12 cellular contexts compared by ENCODE assay signal in the genomic region with DNA sequence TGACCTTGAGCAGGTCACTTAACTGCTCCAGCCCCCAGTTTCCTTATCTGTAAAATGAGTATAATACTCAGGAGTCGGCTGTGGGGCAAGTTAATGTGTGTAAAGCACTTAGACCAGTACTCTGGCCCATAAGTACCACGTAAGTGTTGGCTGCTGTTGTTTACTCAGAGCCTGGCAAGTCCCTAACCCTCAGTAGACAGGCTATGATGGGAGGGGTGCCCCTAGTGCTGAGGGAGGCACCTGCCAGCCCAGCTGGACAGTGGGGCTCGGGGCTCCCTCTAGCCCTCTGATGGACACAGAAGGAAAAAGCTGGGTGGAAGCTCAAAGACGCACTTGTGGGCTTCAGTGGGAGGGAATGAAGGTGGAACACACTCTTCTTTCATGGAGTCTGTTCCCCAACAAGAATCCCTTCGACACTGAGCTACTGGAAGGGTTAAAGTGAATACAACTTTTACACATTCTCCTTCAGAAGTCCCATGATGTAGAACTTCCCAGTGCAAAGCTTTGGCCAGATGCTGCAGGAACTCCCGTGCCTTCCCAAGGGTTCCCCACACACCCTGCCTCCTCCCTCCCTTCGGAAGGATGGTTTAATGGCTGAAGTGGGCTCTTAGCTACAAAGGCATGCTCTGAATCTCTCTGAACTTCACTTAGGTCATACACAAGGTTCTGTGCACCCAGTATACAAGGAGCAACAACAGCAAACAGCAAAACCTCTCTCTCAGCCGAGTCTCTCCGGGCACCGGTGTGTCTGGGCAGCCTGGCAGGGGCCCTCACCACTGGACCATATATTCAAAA.
"Had no signal": no experiment of that assay in that cellular context is flagged by ENCODE, and none has a peak within 500 bp of the region (broad histone marks: within the 10 kb centered on the region; RNA-seq: fewer than 3 reads in every experiment).

No MANE protein-coding gene starts in this region.

- DNase-seq: activated CD4-positive, alpha-beta T cell treated with anti-CD3 and anti-CD28 coated beads, Interleukin-2, amount 50 U/mL, for 1 hour; activated naive CD4-positive, alpha-beta T cell treated with anti-CD3 and anti-CD28 coated beads, Interleukin-2, amount 50 U/mL, for 16 hours; adrenal gland; cortex of kidney; effector memory CD4-positive, alpha-beta T cell; kidney; retina; stimulated activated CD4-positive, alpha-beta T cell treated with anti-CD3 and anti-CD28 coated beads, Interleukin-4, amount 100 ng/mL, for 24 hours had no signal

- H3K79me2 ChIP-seq: parathyroid adenoma had no signal

- FAIRE-seq: kidney had no signal

- H3K27ac Mint-ChIP-seq: neural progenitor cell had no signal

- H3K4me2 ChIP-seq: neural progenitor cell had no signal

- H3K4me3 Mint-ChIP-seq: central memory CD8-positive, alpha-beta T cell; neural progenitor cell had no signal

- H3K36me3 ChIP-seq: adrenal gland, gastroesophageal sphincter, neural progenitor cell had no signal

- H3K9ac ChIP-seq: neural progenitor cell, parathyroid adenoma had no signal

- H3K9me3 Mint-ChIP-seq: central memory CD8-positive, alpha-beta T cell; neural progenitor cell had no signal

- H2AFZ ChIP-seq: neural progenitor cell, parathyroid adenoma had no signal

- H3K4me1 Mint-ChIP-seq: central memory CD8-positive, alpha-beta T cell; neural progenitor cell had no signal

- H3K4me1 ChIP-seq: adrenal gland, gastroesophageal sphincter, neural progenitor cell, parathyroid adenoma had no signal

- H3K9me3 ChIP-seq: adrenal gland, gastroesophageal sphincter had no signal

- H3K27ac ChIP-seq: adrenal gland, gastroesophageal sphincter, neural progenitor cell, parathyroid adenoma had no signal

- H3K27me3 ChIP-seq: adrenal gland, gastroesophageal sphincter, neural progenitor cell had no signal

- H3K27me3 Mint-ChIP-seq: central memory CD8-positive, alpha-beta T cell had no signal

- H3K4me3 ChIP-seq: adrenal gland, gastroesophageal sphincter, neural progenitor cell had no signal

- ATAC-seq: gastroesophageal sphincter had no signal
